Comparison of ENCODE assay signal across 8 cellular contexts in genomic region chr2:20822535-20823490, GRCh38. TPM values are rescaled to one million over a fixed set of nuclear protein-coding genes. Genes with fewer than 3 reads are reported as not detected.
A peak's percentile ranks its signal among the peaks of the same experiment; 100 is the strongest.
DNase-seq lines count a peak whose midpoint lies in the region; ATAC-seq and TF ChIP-seq lines count a peak whose summit lies in the region.

Gene LDAH (minus strand): TSS chr2:20823101. CDS start chr2:20801463, 21,638 bp downstream.

- CTCF ChIA-PET in T-cell (lab: Charles Lee), result interaction anchor here (0.5 to 0.7 kb wide), 3 partner anchors 40 to 568 kb away, joined by 3 to 4 read pairs (median 3); no protein-coding TSS in a partner anchor

- TF ChIP-seq POLR2A in heart left ventricle (IDR thresholded peaks at IDR 0.05) (peak in 1 of 2 donors; percentile 52), transverse colon (IDR thresholded peaks at IDR 0.05) (peak; percentile 61)

- 0 to 1% (median 1%) methylated on average over 46 of the region's 46 CpGs for WGBS in adipose tissue, 3 donors
- WGBS in heart left ventricle, 4 donors, result 0 to 2% (median 1%) methylated on average over 41 to 46 of the region's 46 CpGs
- WGBS in transverse colon (ENCODE audit: low coverage in 1 of 2), 2 donors, result 0 to 1% methylated on average over 13 to 34 of the region's 46 CpGs

- TF ChIP-seq EP300 in transverse colon (IDR thresholded peaks at IDR 0.05; ENCODE audit: low read depth), result peak; percentile 67

- H3K4me3 ChIP-seq in GM12875 (ENCODE audit: low read depth, low read length) (peak within 1 kb of the TSS; percentile 79), heart left ventricle (peak within 1 kb of the TSS; percentile 57 to 97 (median 82)), transverse colon (peak within 1 kb of the TSS; percentile 58 to 69 (median 66))

- H3K27me3 Mint-ChIP-seq in T-cell, result no peaks in the 10 kb centered on the region

- TF ChIP-seq CTCF in GM12875 (IDR thresholded peaks at IDR 0.05; ENCODE audit: borderline replicate concordance, insufficient read depth, low read depth, low read length) (no peak), heart left ventricle (IDR thresholded peaks at IDR 0.05) (no peak), transverse colon (IDR thresholded peaks at IDR 0.05) (no peak)

- H3K4me1 Mint-ChIP-seq in T-cell, result peaks cover 28 to 38% (median 33%) of the 10 kb centered on the region in 3 donors

- H3K9me3 Mint-ChIP-seq in T-cell, result no peaks in the 10 kb centered on the region

- in situ Hi-C loops in transverse colon (cut with MboI; ENCODE audit: low pct_ligation_motif_present in 1 of 4, low pct_unique_long_range_greater_than_20kb in 1 of 4, low sequenced_read_pairs in 3 of 4), result no loop called here

- H3K36me3 ChIP-seq in heart left ventricle (no peaks in the 10 kb centered on the region), transverse colon (no peaks in the 10 kb centered on the region)

- POLR2A ChIA-PET in T-cell (lab: Charles Lee), result interaction anchor here in 1 of 2 donors (0.6 to 1.1 kb wide), 3 partner anchors 171 to 376 kb away, joined by 3 to 5 read pairs (median 3); partner anchors contain the start of gene RHOB

- H3K27me3 ChIP-seq in heart left ventricle, result no peaks in the 10 kb centered on the region
- peaks cover 7% of the 10 kb centered on the region for H3K27me3 ChIP-seq in transverse colon

- H3K27ac Mint-ChIP-seq in T-cell, result peak within 1 kb of the TSS; percentile 97 to 98

- H3K9me3 ChIP-seq in heart left ventricle (no peaks in the 10 kb centered on the region), transverse colon (no peaks in the 10 kb centered on the region)

- H3K4me3 Mint-ChIP-seq in T-cell, result peak within 1 kb of the TSS; percentile 97

- ATAC-seq in HG02763 (IDR thresholded peaks at IDR 0.05; ENCODE audit: unreplicated experiment) (peak; percentile 92), T-cell (replicated peaks in 1 of 4) (peak; percentile 81 to 88 (median 87)), heart left ventricle (peak; percentile 96 to 99 (median 98))

- intact Hi-C loops in heart left ventricle (cut with DNase I) (loop anchor here in 2 of 10 donors (5.0 to 10.0 kb wide), 2 partner anchors 158 to 161 kb away; partner anchors contain the start of gene GDF7 (in 1 of the 2)), transverse colon (cut with DNase I; ENCODE audit: low total_unique reads) (loop anchor here (10.0 kb wide), 1 partner anchor 142 kb away; no protein-coding TSS in a partner anchor)

- DNase-seq in NCI-H1417 treated with DMSO at 0.1 percent for 48 hours (lab: John Stamatoyannopoulos, UW) (peak; percentile 52), T-cell (peak; percentile 58 to 85 (median 78)), heart left ventricle (peak; percentile 91 to 96 (median 94)), pons (ENCODE audit: low spot score) (peak; percentile 67), transverse colon (peak; percentile 93)

- H3K27ac ChIP-seq in adipose tissue (ENCODE audit: low read depth, low read length) (peak within 1 kb of the TSS; percentile 67), heart left ventricle (peak within 1 kb of the TSS; percentile 47 to 93 (median 80)), transverse colon (peak within 1 kb of the TSS; percentile 89 to 93 (median 92))

- H3K4me1 ChIP-seq in heart left ventricle (peaks cover 0 to 12% (median 2%) of the 10 kb centered on the region in 12 donors), transverse colon (peaks cover 0 to 7% (median 3%) of the 10 kb centered on the region in 4 donors)

- peaks cover 7% of the 10 kb centered on the region for H3K36me3 Mint-ChIP-seq in T-cell

RNA-seq across cellular contexts. Expression of gene LDAH, which starts in this region (rescaled TPM):
- 10 to 100 TPM; 12.3 to 21.2 (median 18.1) TPM for total RNA-seq in T-cell
- polyA plus RNA-seq in adipose tissue, result 1 to 10 TPM; 6.3 to 8.2 (median 7.0) TPM
- 10 to 100 TPM in 2 of 9 donors, 1 to 10 TPM in 7; 2.5 to 13.2 (median 7.1) TPM for total RNA-seq in heart left ventricle
- polyA plus RNA-seq in heart left ventricle, result 1 to 10 TPM; 2.2 to 6.7 TPM
- 10 to 100 TPM in 3 of 4 donors, 1 to 10 TPM in 1; 7.5 to 58.5 (median 15.2) TPM for total RNA-seq in transverse colon

Comparison
In these comparisons a context has a peak if more than half of its experiments do, and no peak if none do; other contexts are left out.
1. Peak in every context shown above with its lines: DNase-seq, ATAC-seq, H3K4me3 ChIP-seq and H3K27ac ChIP-seq.